In the genomic region with DNA sequence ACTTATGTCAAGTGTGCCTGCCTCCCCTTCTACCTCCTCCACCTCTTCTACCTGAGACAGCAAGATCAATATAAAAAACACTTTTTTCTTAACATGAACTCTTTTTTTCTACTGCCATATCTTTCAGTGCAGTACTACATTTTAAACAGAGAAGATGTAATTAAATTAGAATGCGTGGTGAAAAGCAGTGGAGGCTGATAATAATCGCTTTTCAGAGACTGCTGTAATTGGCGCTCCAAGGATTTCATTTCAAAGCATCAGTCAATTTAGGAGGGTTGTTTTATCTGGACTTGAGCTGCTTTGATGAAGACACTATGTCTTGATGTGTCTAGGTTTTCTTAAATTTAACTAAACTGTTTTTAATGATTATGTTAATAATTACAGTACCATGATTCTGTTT, we compare ENCODE assay signal across 2 cellular contexts.
"Had no signal": no experiment of that assay in that cellular context is flagged by ENCODE, and none has a peak within 500 bp of the region (broad histone marks: within the 10 kb centered on the region; RNA-seq: fewer than 3 reads in every experiment).

No MANE protein-coding gene starts in this region.

- DNase-seq: GDM1, GF-D8 had no signal
